Comparison of ENCODE assay signal across 8 cellular contexts in the genomic region with DNA sequence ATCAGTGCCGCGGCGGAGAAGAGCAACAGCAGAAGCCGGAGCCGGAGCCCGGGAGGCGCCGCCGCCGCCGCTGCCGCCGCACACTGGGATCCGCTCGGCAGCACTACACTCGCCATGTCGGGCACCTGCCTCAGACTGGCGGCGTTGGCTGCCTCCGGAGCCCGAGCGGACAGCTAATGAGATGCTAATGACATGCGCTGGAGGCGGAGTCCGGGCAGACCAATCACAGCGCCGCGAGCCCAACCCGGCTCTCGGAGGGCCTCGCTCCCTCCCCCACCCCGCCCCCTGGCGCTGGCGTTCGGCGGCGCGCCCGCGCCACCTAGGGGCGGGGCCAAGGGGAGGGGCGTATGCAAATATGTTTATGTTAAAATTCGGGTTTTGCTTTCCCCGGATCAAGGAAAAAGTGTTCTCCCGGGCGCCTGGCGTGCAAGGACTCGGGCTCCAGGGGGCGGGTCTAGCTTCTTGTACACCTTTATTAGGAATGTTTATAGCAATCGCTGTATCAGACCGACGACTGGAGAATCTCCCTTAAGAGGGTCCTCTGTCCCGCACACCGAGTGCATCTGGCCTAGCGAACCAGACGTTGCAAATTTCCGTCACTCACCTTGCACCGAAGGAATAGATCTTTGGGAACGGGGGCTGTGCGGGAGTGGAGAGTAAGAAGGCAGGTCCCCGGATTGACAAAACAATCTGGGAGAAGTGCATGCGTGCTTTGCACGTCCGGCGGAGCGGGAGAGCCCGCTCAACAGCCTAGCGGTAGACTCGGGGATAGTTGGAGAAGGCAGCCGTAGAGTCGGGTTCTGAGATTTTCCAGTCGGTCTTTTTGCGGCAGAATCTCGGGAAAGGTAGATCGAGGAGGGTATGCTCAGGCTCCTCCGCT. TPM values are rescaled to one million over a fixed set of nuclear protein-coding genes. Genes with fewer than 3 reads are reported as not detected.
DNase-seq lines count a peak whose midpoint lies in the region; ATAC-seq and TF ChIP-seq lines count a peak whose summit lies in the region.

Gene CADM1 (minus strand): TSS at position 137 of the 880 bp plus-strand sequence.

- no peaks in the 10 kb centered on the region for H3K36me3 ChIP-seq in skeletal muscle tissue (ENCODE audit: control insufficient read depth in 3 of 3, insufficient read depth in 3 of 3, low read length in 3 of 3)

- peaks cover 13 to 16% (median 16%) of the 10 kb centered on the region in 3 donors for H3K4me1 ChIP-seq in skeletal muscle tissue (ENCODE audit: control insufficient read depth in 3 of 3, insufficient read depth in 3 of 3, low read length in 3 of 3)

- peak within 1 kb of the TSS; percentile 90 to 94 (median 93) for H3K4me3 ChIP-seq in skeletal muscle tissue (ENCODE audit: low read length in 3 of 3)

- no peaks in the 10 kb centered on the region for H3K9me3 Mint-ChIP-seq in HFFc6
- no peaks in the 10 kb centered on the region for H3K9me3 Mint-ChIP-seq in central memory CD8-positive, alpha-beta T cell
- peaks cover 0 to 14% (median 3%) of the 10 kb centered on the region in 6 donors for H3K9me3 Mint-ChIP-seq in immature natural killer cell

- peak; percentile 47; the same call in 1 of the 2 replicates for TF ChIP-seq CTCF in HFFc6 (IDR thresholded peaks at IDR 0.05)

- H3K27ac Mint-ChIP-seq in HFFc6 (no peak within 1 kb of the TSS), immature natural killer cell (peak within 1 kb of the TSS in 3 of 6 donors; percentile 55 to 67 (median 57))
- peak within 1 kb of the TSS; percentile 21 for H3K27ac Mint-ChIP-seq in central memory CD8-positive, alpha-beta T cell (ENCODE audit: low read depth)

- H3K4me3 Mint-ChIP-seq in HFFc6: peak within 1 kb of the TSS; percentile 46; the same call in 1 of the 2 replicates
- H3K4me3 Mint-ChIP-seq in central memory CD8-positive, alpha-beta T cell: no peak within 1 kb of the TSS
- peak within 1 kb of the TSS; percentile 67 to 87 (median 76) for H3K4me3 Mint-ChIP-seq in immature natural killer cell

- H3K27ac ChIP-seq in skeletal muscle tissue (ENCODE audit: low read depth, low read length): peak within 1 kb of the TSS; percentile 75

- H3K27me3 Mint-ChIP-seq in HFFc6 (ENCODE audit: insufficient read depth): peaks cover 1% of the 10 kb centered on the region; the same call in 1 of the 2 replicates
- H3K27me3 Mint-ChIP-seq in central memory CD8-positive, alpha-beta T cell: peaks cover 29% of the 10 kb centered on the region
- peaks cover 2 to 11% (median 7%) of the 10 kb centered on the region in 3 donors for H3K27me3 Mint-ChIP-seq in immature natural killer cell (ENCODE audit: low read depth in 3 of 3)

- peak; percentile 92 for ATAC-seq in central memory CD8-positive, alpha-beta T cell (replicated peaks; ENCODE audit: extremely low read depth, poor library complexity, severe bottlenecking)
- ATAC-seq in GM21786 (IDR thresholded peaks at IDR 0.05; ENCODE audit: unreplicated experiment): no peak

- H3K36me3 Mint-ChIP-seq in HFFc6 (ENCODE audit: low read depth) (no peaks in the 10 kb centered on the region), immature natural killer cell (peaks cover 0 to 4% (median 0%) of the 10 kb centered on the region in 3 donors)
- peaks cover 3% of the 10 kb centered on the region for H3K36me3 Mint-ChIP-seq in central memory CD8-positive, alpha-beta T cell (ENCODE audit: insufficient read depth)

- DNase-seq in DMS153 (lab: John Stamatoyannopoulos, UW): peak; percentile 95
- peak; percentile 13 for DNase-seq in HFFc6
- DNase-seq in NCI-H2029 treated with DMSO at 0.1 percent for 48 hours (lab: John Stamatoyannopoulos, UW): peak; percentile 83
- DNase-seq in activated CD4-positive, CD25-positive, alpha-beta regulatory T cell (lab: John Stamatoyannopoulos, UW): peak; percentile 12 to 47 (median 35)
- DNase-seq in central memory CD8-positive, alpha-beta T cell (ENCODE audit: low spot score in 2 of 2): peak; percentile 72 to 81
- peak; percentile 54 to 90 (median 60) for DNase-seq in immature natural killer cell

- H3K9me3 ChIP-seq in skeletal muscle tissue (ENCODE audit: control insufficient read depth in 3 of 3, low read length in 3 of 3): no peaks in the 10 kb centered on the region

- H3K27me3 ChIP-seq in skeletal muscle tissue (ENCODE audit: control insufficient read depth in 3 of 3, insufficient read depth in 3 of 3, low read length in 3 of 3): peaks cover 7 to 14% (median 7%) of the 10 kb centered on the region in 3 donors

- no peaks in the 10 kb centered on the region for H3K4me1 Mint-ChIP-seq in HFFc6 (ENCODE audit: low read depth)
- H3K4me1 Mint-ChIP-seq in central memory CD8-positive, alpha-beta T cell: peaks cover 12% of the 10 kb centered on the region
- peaks cover 10 to 13% of the 10 kb centered on the region in 2 donors for H3K4me1 Mint-ChIP-seq in immature natural killer cell

- H3K9ac ChIP-seq in skeletal muscle tissue (ENCODE audit: low read depth in 1 of 3, low read length in 3 of 3): peak within 1 kb of the TSS; percentile 72 to 99 (median 93)

RNA-seq across cellular contexts. Expression of gene CADM1, which starts in this region (rescaled TPM):
- not detected for total RNA-seq in HFFc6 (2021; fragmentation: NEBNext Ultra II Directional; extraction: Animal tissue kit (Norgen Biotek cat#: 25700))
- 1 to 10 TPM; 1.0 to 2.4 (median 1.1) TPM for polyA plus RNA-seq in immature natural killer cell
- 35.0 TPM for total RNA-seq in skeletal muscle tissue

Comparison
In these comparisons a context has a peak if more than half of its experiments do, and no peak if none do; other contexts are left out.
1. RNA of gene CADM1 (total RNA-seq): 35.0 TPM in skeletal muscle tissue (single experiment); not detected in HFFc6; every median in the first group is over 10 times any median in the second.
2. Peak in DNase-seq in HFFc6; RNA of the gene not detected or under 1 TPM.
3. DNase-seq: peak in every context shown above with its lines; median percentile 95 in DMS153; 83 in NCI-H2029 treated with DMSO at 0.1 percent for 48 hours; 76 in central memory CD8-positive, alpha-beta T cell; 60 in immature natural killer cell; 35 in activated CD4-positive, CD25-positive, alpha-beta regulatory T cell; 13 in HFFc6.